Comparison of ENCODE assay signal across 2 cellular contexts in the genomic region with DNA sequence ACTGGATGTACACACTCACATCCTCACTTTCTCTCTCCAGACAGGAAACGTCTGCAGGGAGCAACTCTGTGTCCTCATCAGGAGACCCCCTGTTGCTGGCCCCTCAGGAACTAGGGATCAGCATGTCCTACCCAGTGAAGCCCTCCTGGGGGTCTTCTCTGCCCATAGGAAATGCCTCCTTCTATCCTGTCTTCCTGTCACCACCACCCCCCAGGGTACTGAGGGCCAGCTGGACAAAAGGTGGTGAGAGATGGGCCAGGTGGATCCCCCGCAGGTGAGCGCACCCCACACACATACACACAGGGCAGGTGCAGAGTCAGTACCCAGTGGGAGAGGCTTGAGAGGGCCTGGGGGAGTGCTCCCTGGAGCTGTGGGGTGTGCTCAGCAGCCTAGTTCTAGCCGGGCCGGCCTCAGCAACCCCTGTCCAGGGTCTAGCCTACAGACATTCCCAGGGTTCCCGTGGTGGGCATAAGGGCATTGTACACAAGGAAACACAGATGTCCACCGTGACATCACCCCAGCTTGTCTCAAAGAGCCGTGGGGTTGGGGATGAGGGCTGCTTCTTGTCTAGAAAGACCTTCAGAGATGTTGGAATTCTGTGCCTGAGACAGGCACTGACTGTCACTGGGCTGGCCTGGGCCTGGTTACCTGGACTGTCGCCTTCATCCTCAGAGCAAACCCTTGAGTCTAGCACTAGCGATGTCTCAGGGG.
A peak's percentile ranks its signal among the peaks of the same experiment; 100 is the strongest.
TF ChIP-seq lines count a peak whose summit lies in the region.

No MANE protein-coding gene starts in this region.

TF ChIP-seq in HepG2, 621 proteins besides CTCF, POLR2A, EP300 and RAD21:
- TF ChIP-seq ZNF263 (CRISPR knock-in tag; IDR thresholded peaks at IDR 0.05) (peak; percentile 90), ZNF792 (CRISPR knock-in tag; IDR thresholded peaks at IDR 0.05) (no peak), ESRRA (CRISPR knock-in tag; IDR thresholded peaks at IDR 0.05; ENCODE audit: low read depth) (no peak)

TF ChIP-seq in H1, 55 proteins besides CTCF, POLR2A, EP300 and RAD21:
- TF ChIP-seq NRF1 (IDR thresholded peaks at IDR 0.05; ENCODE audit: low read depth, low read length) = no peak
- no peak for TF ChIP-seq SP4 (IDR thresholded peaks at IDR 0.05; ENCODE audit: low read length)
- TF ChIP-seq EZH2 (IDR thresholded peaks at IDR 0.05; ENCODE audit: low read depth, low read length, severe bottlenecking) = no peak
- TF ChIP-seq POU5F1 (IDR thresholded peaks at IDR 0.05; ENCODE audit: low read depth, low read length) = no peak
- no peak for TF ChIP-seq CEBPB (IDR thresholded peaks at IDR 0.05; ENCODE audit: low read depth, low read length)
- no peak for TF ChIP-seq YY1 (IDR thresholded peaks at IDR 0.05; ENCODE audit: low read depth, low read length)
- no peak for TF ChIP-seq TAF1 (IDR thresholded peaks at IDR 0.05; ENCODE audit: low read depth, low read length)
- TF ChIP-seq HDAC2 (IDR thresholded peaks at IDR 0.05; ENCODE audit: borderline replicate concordance in 1 of 2, low read depth in 2 of 2, low read length in 2 of 2) = no peak
- TF ChIP-seq, protein P1, sequence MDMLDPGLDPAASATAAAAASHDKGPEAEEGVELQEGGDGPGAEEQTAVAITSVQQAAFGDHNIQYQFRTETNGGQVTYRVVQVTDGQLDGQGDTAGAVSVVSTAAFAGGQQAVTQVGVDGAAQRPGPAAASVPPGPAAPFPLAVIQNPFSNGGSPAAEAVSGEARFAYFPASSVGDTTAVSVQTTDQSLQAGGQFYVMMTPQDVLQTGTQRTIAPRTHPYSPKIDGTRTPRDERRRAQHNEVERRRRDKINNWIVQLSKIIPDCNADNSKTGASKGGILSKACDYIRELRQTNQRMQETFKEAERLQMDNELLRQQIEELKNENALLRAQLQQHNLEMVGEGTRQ (IDR thresholded peaks at IDR 0.05; ENCODE audit: low read length) = no peak
- no peak for TF ChIP-seq PHF8 (conservative IDR thresholded peaks at IDR 0.05; ENCODE audit: low read depth, low read length)
- TF ChIP-seq CREB1 (IDR thresholded peaks at IDR 0.05) = no peak
